Comparison of ENCODE assay signal across 1 cellular context in the genomic region with DNA sequence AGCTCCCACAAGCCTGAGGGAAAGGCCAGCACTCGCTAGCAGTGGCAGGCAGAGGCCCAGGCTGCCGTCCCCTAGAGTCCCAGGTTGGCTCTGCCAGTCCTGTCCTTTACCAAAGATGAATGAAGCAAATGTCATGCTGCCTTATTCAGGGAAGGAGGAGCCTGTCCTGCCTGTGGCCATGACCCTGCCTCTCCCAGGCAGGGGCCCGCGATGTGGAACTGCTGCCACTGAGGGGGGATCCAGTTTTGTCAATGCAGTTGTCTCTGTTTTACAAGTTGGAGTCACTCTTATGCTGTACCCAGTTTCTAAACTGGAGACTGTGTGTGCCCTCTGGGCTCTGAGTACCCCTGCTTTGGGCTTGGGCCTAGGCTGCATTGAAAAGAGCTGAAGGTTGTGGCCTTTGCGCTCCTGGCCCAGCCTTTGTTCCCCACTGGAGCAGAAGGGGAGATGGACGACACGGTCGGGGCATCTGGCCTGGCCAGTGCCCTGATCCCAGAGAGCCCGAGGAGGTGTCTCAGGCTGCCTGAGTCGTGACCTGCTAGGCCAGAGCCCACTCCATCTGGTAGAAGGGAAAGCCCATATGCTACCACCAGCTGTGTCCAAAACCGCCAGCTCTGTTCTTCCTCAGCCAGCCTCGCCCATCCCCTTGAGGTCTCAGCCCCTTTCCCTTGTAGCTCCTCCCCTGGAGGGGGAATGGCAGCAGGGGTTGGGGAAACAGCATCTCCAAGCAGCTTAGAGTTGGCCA.
TF ChIP-seq lines count a peak whose summit lies in the region.

No MANE protein-coding gene starts in this region.

TF ChIP-seq in H1, 55 proteins besides CTCF, POLR2A, EP300 and RAD21:
- TF ChIP-seq RFX5 (IDR thresholded peaks at IDR 0.05; ENCODE audit: borderline replicate concordance, low read depth, low read length) (no peak), CBX5 (IDR thresholded peaks at IDR 0.05; ENCODE audit: low read depth, low read length) (no peak), SP4 (IDR thresholded peaks at IDR 0.05; ENCODE audit: low read length) (no peak), POLR2AphosphoS5 (IDR thresholded peaks at IDR 0.05; ENCODE audit: low read depth, low read length) (peak; percentile 68; the same call in 1 of the 2 replicates)
